In the genomic region with DNA sequence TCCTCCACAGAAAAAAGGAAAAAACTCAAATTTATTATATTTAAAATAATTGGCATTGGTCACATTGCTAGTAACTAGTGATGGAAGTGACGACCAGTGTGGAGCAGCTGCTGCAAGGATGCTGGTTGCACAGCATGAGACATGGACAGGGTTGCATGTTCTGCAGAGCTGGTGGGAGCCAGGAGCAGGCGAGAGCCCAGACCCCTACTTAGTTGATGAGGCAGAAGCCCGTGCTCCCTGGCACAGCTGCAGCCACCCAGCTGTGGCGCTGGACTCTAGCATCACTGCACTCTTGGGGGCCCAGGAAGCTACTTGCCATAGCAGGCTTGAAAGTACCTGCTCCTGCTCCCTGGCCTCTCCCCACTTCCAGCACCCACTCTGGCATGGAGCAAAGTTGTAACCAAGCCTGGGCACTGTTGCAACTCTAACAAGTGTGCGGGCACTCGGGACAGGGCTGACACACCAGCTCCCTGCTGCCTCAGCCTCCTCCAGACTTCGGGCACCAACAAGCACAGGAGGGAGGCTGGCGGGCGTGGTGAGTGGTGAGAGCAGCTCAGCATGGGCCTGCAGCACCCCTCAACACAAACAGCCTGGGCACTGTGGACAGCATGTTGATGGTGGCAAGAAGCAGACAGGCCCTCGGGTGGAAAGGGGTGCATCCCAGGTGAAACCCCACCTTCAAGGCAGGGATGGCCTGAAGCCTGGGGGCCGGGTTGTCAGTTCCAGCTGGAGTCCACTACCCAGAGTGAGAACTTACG, we compare ENCODE assay signal across 1 cellular context.
TF ChIP-seq lines count a peak whose summit lies in the region.

No MANE protein-coding gene starts in this region.

TF ChIP-seq in H1, 55 proteins besides CTCF, POLR2A, EP300 and RAD21:
- TF ChIP-seq RNF2 (IDR thresholded peaks at IDR 0.05; ENCODE audit: borderline replicate concordance, low read depth, low read length, missing control alignments, poor library complexity, severe bottlenecking), result no peak
- TF ChIP-seq POLR2AphosphoS5 (IDR thresholded peaks at IDR 0.05; ENCODE audit: low read depth, low read length), result no peak
- no peak for TF ChIP-seq CHD2 (IDR thresholded peaks at IDR 0.05; ENCODE audit: low read length)
